ENCODE assay signal across 22 cellular contexts in the genomic region with DNA sequence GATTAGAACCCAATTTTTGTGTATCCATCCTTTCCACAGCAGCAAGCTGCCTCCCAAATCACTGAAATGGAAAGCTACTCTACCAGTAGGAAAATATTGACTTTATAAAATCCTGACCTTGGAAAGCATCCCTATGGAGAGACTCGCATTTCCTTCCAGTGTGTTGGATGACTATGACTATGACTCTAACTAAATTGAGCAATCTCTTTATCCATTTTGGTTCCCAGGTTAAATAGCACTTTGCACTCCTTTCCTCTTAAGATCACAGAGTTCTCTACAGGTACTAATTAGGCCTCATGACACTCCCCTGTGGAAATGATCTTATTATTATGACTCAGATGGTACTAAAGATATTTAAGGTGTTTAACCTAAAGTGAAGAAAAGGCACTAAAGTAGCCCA.
DNase-seq lines count a peak whose midpoint lies in the region; ATAC-seq and TF ChIP-seq lines count a peak whose summit lies in the region.
"Had no signal": no experiment of that assay in that cellular context is flagged by ENCODE, and none has a peak within 500 bp of the region (broad histone marks: within the 10 kb centered on the region; RNA-seq: fewer than 3 reads in every experiment).

No MANE protein-coding gene starts in this region.

- H3K4me3 Mint-ChIP-seq in activated naive CD8-positive, alpha-beta T cell treated with anti-CD3 and anti-CD28 coated beads, Interleukin-2, amount 50 U/mL, for 24 hours = no peak overlapping the region
- no peak overlapping the region for H3K4me3 Mint-ChIP-seq in activated T-helper 1 cell treated with anti-CD3 and anti-CD28 coated beads, Interleukin-12 subunit alpha, Interleukin-12 subunit beta, Interleukin-2, Interleukin-4 antibody, amounts not matched to agents 30 ng/mL and 10 ng/mL and 1 ng/mL, durations not matched to agents 14 hours and 24 hours and 36 hours
- H3K4me3 Mint-ChIP-seq: CD4-positive, alpha-beta T cell had no signal

- peaks cover 4% of the 10 kb centered on the region for H3K9me3 Mint-ChIP-seq in activated naive CD8-positive, alpha-beta T cell treated with anti-CD3 and anti-CD28 coated beads, Interleukin-2, amount 50 U/mL, for 24 hours
- no peaks in the 10 kb centered on the region for H3K9me3 Mint-ChIP-seq in activated T-helper 1 cell treated with anti-CD3 and anti-CD28 coated beads, Interleukin-12 subunit alpha, Interleukin-12 subunit beta, Interleukin-2, Interleukin-4 antibody, amounts not matched to agents 30 ng/mL and 10 ng/mL and 1 ng/mL, durations not matched to agents 14 hours and 24 hours and 36 hours

- no peak overlapping the region for H3K27ac Mint-ChIP-seq in activated naive CD8-positive, alpha-beta T cell treated with anti-CD3 and anti-CD28 coated beads, Interleukin-2, amount 50 U/mL, for 24 hours
- H3K27ac Mint-ChIP-seq in activated T-helper 1 cell treated with anti-CD3 and anti-CD28 coated beads, Interleukin-12 subunit alpha, Interleukin-12 subunit beta, Interleukin-2, Interleukin-4 antibody, amounts not matched to agents 30 ng/mL and 10 ng/mL and 1 ng/mL, durations not matched to agents 14 hours and 24 hours and 36 hours = no peak overlapping the region
- H3K27ac Mint-ChIP-seq: CD4-positive, alpha-beta T cell had no signal

- DNase-seq in HT1080 (ENCODE audit: low read depth) = peak; percentile 11
- peak; percentile 60 for DNase-seq in NCI-H69 (lab: John Stamatoyannopoulos, UW)
- DNase-seq in hepatocyte (ENCODE audit: low spot score) = peak; percentile 5
- no peak for DNase-seq in activated naive CD8-positive, alpha-beta T cell treated with anti-CD3 and anti-CD28 coated beads, Interleukin-2, amount 50 U/mL, for 24 hours
- DNase-seq in activated T-cell treated with anti-CD3 and anti-CD28 coated beads for 4 hours = no peak
- no peak for DNase-seq in activated T-helper 1 cell treated with anti-CD3 and anti-CD28 coated beads, Interleukin-12 subunit alpha, Interleukin-12 subunit beta, Interleukin-2, Interleukin-4 antibody, amounts not matched to agents 30 ng/mL and 10 ng/mL and 1 ng/mL, durations not matched to agents 14 hours and 24 hours and 36 hours (ENCODE audit: low spot score)
- DNase-seq: AML-193; CD4-positive, alpha-beta T cell; COR-L47; DMS53; Kasumi-1; NCI-H1436; NCI-H2081 treated with DMSO at 0.1 percent for 48 hours; NCI-H524; NCI-H774; PC-9; SJCRH30 had no signal

- no peaks in the 10 kb centered on the region for H3K36me3 ChIP-seq in hepatocyte (replicated peaks; ENCODE audit: insufficient read depth, low read depth)
- no peaks in the 10 kb centered on the region for H3K36me3 ChIP-seq in neural cell (ENCODE audit: insufficient read depth, low read length)
- H3K36me3 ChIP-seq: BLaER1 treated with 17β-estradiol and CSF1 and Interleukin-3, amounts not matched to agents 10 nM and 100 nM; SJCRH30 had no signal

- TF ChIP-seq RAD21 in neural cell (conservative IDR thresholded peaks at IDR 0.05) = no peak

- H3K9ac ChIP-seq in neural cell (ENCODE audit: low read length) = no peak overlapping the region
- H3K9ac ChIP-seq: BLaER1 treated with 17β-estradiol and CSF1 and Interleukin-3, amounts not matched to agents 10 nM and 100 nM had no signal

- H3K36me3 Mint-ChIP-seq in activated naive CD8-positive, alpha-beta T cell treated with anti-CD3 and anti-CD28 coated beads, Interleukin-2, amount 50 U/mL, for 24 hours (ENCODE audit: low read depth) = peaks cover 1% of the 10 kb centered on the region
- H3K36me3 Mint-ChIP-seq in activated T-helper 1 cell treated with anti-CD3 and anti-CD28 coated beads, Interleukin-12 subunit alpha, Interleukin-12 subunit beta, Interleukin-2, Interleukin-4 antibody, amounts not matched to agents 30 ng/mL and 10 ng/mL and 1 ng/mL, durations not matched to agents 14 hours and 24 hours and 36 hours (ENCODE audit: low read depth) = no peaks in the 10 kb centered on the region

- no peaks in the 10 kb centered on the region for H3K79me2 ChIP-seq in hepatocyte
- H3K79me2 ChIP-seq in neural cell (replicated peaks; ENCODE audit: insufficient read depth, low read length) = no peaks in the 10 kb centered on the region

- H3K4me1 ChIP-seq in hepatocyte (ENCODE audit: insufficient read depth) = no peaks in the 10 kb centered on the region
- H3K4me1 ChIP-seq: BLaER1 treated with 17β-estradiol and CSF1 and Interleukin-3, amounts not matched to agents 10 nM and 100 nM; SJCRH30 had no signal

- no peak for TF ChIP-seq EP300 in neural cell (conservative IDR thresholded peaks at IDR 0.05; ENCODE audit: poor library complexity, severe bottlenecking)

- H3F3A ChIP-seq in neural cell (ENCODE audit: insufficient read depth, low read length, poor library complexity, severe bottlenecking) = no peaks in the 10 kb centered on the region

- H3K9me3 ChIP-seq in hepatocyte (ENCODE audit: low read depth) (no peaks in the 10 kb centered on the region), neural cell (ENCODE audit: low read length) (no peaks in the 10 kb centered on the region)
- H3K9me3 ChIP-seq: BLaER1 treated with 17β-estradiol and CSF1 and Interleukin-3, amounts not matched to agents 10 nM and 100 nM; SJCRH30 had no signal

- H3K27me3 ChIP-seq in hepatocyte (no peaks in the 10 kb centered on the region), neural cell (ENCODE audit: insufficient read depth, low read depth, low read length) (no peaks in the 10 kb centered on the region)
- H3K27me3 ChIP-seq: BLaER1 treated with 17β-estradiol and CSF1 and Interleukin-3, amounts not matched to agents 10 nM and 100 nM; SJCRH30 had no signal

- no peak overlapping the region for H2AFZ ChIP-seq in hepatocyte
- no peak overlapping the region for H2AFZ ChIP-seq in neural cell (ENCODE audit: low read depth, low read length)
- H2AFZ ChIP-seq: PC-9 had no signal

- no peak for ATAC-seq in GM21447 (IDR thresholded peaks at IDR 0.05; ENCODE audit: unreplicated experiment)
- ATAC-seq in activated naive CD8-positive, alpha-beta T cell treated with anti-CD3 and anti-CD28 coated beads, Interleukin-2, amount 50 U/mL, for 24 hours = no peak
- ATAC-seq: K562, Right ventricle myocardium inferior had no signal

- H3K9me2 ChIP-seq in hepatocyte (replicated peaks; ENCODE audit: insufficient read depth) (no peaks in the 10 kb centered on the region), neural cell (ENCODE audit: insufficient read depth, low read length) (no peaks in the 10 kb centered on the region)

- 82% methylated on average over 1 of the region's 1 CpG for WGBS in hepatocyte (ENCODE audit: low lambda C conversion rate, missing lambda C conversion rate)

- no peaks in the 10 kb centered on the region for H4K20me1 ChIP-seq in hepatocyte (ENCODE audit: insufficient read depth, poor library complexity, severe bottlenecking)
- no peaks in the 10 kb centered on the region for H4K20me1 ChIP-seq in neural cell (ENCODE audit: insufficient read depth)
- H4K20me1 ChIP-seq: BLaER1 treated with 17β-estradiol and CSF1 and Interleukin-3, amounts not matched to agents 10 nM and 100 nM had no signal

- H3K27ac ChIP-seq in hepatocyte (no peak overlapping the region), neural cell (ENCODE audit: low read length) (no peak overlapping the region)
- H3K27ac ChIP-seq: BLaER1 treated with 17β-estradiol and CSF1 and Interleukin-3, amounts not matched to agents 10 nM and 100 nM; PC-9; SJCRH30 had no signal

- H3K4me2 ChIP-seq in hepatocyte (no peak overlapping the region), neural cell (ENCODE audit: low read length) (no peak overlapping the region)
- H3K4me2 ChIP-seq: BLaER1 treated with 17β-estradiol and CSF1 and Interleukin-3, amounts not matched to agents 10 nM and 100 nM; PC-9 had no signal

- no peaks in the 10 kb centered on the region for H3K4me1 Mint-ChIP-seq in activated naive CD8-positive, alpha-beta T cell treated with anti-CD3 and anti-CD28 coated beads, Interleukin-2, amount 50 U/mL, for 24 hours
- no peaks in the 10 kb centered on the region for H3K4me1 Mint-ChIP-seq in activated T-helper 1 cell treated with anti-CD3 and anti-CD28 coated beads, Interleukin-12 subunit alpha, Interleukin-12 subunit beta, Interleukin-2, Interleukin-4 antibody, amounts not matched to agents 30 ng/mL and 10 ng/mL and 1 ng/mL, durations not matched to agents 14 hours and 24 hours and 36 hours (ENCODE audit: low read depth)

- TF ChIP-seq CTCF in hepatocyte (IDR thresholded peaks at IDR 0.05; ENCODE audit: poor library complexity) = no peak
- no peak for TF ChIP-seq CTCF in neural cell (IDR thresholded peaks at IDR 0.05; ENCODE audit: poor library complexity, severe bottlenecking)

- H3K4me3 ChIP-seq in hepatocyte (no peak overlapping the region), neural cell (ENCODE audit: low read length) (no peak overlapping the region)
- H3K4me3 ChIP-seq: BLaER1 treated with 17β-estradiol and CSF1 and Interleukin-3, amounts not matched to agents 10 nM and 100 nM; K562; PC-9; SJCRH30 had no signal

- no peaks in the 10 kb centered on the region for H3K27me3 Mint-ChIP-seq in activated naive CD8-positive, alpha-beta T cell treated with anti-CD3 and anti-CD28 coated beads, Interleukin-2, amount 50 U/mL, for 24 hours
- peaks cover 2% of the 10 kb centered on the region for H3K27me3 Mint-ChIP-seq in activated T-helper 1 cell treated with anti-CD3 and anti-CD28 coated beads, Interleukin-12 subunit alpha, Interleukin-12 subunit beta, Interleukin-2, Interleukin-4 antibody, amounts not matched to agents 30 ng/mL and 10 ng/mL and 1 ng/mL, durations not matched to agents 14 hours and 24 hours and 36 hours (ENCODE audit: insufficient read depth)
- H3K27me3 Mint-ChIP-seq: CD4-positive, alpha-beta T cell had no signal

- intact Hi-C loops in activated T-helper 1 cell treated with anti-CD3 and anti-CD28 coated beads, Interleukin-12 subunit alpha, Interleukin-12 subunit beta, Interleukin-2, Interleukin-4 antibody, amounts not matched to agents 30 ng/mL and 10 ng/mL and 1 ng/mL, durations not matched to agents 14 hours and 24 hours and 36 hours (cut with micrococcal nuclease) = no loop called here

Comparison
In these comparisons a context has a peak if more than half of its experiments do, and no peak if none do; other contexts are left out.
1. DNase-seq: peak in HT1080 (single experiment), NCI-H69 (single experiment) and hepatocyte (single experiment); none in activated naive CD8-positive, alpha-beta T cell treated with anti-CD3 and anti-CD28 coated beads, Interleukin-2, amount 50 U/mL, for 24 hours (single experiment), activated T-cell treated with anti-CD3 and anti-CD28 coated beads for 4 hours (single experiment) and activated T-helper 1 cell treated with anti-CD3 and anti-CD28 coated beads, Interleukin-12 subunit alpha, Interleukin-12 subunit beta, Interleukin-2, Interleukin-4 antibody, amounts not matched to agents 30 ng/mL and 10 ng/mL and 1 ng/mL, durations not matched to agents 14 hours and 24 hours and 36 hours (single experiment).